In genomic region chr19:32675720-32676185, GRCh38 we compare ENCODE assay signal across 8 cellular contexts. TPM values are rescaled to one million over a fixed set of nuclear protein-coding genes. Genes with fewer than 3 reads are reported as not detected.
DNase-seq lines count a peak whose midpoint lies in the region; ATAC-seq and TF ChIP-seq lines count a peak whose summit lies in the region.

A gene with protein sequence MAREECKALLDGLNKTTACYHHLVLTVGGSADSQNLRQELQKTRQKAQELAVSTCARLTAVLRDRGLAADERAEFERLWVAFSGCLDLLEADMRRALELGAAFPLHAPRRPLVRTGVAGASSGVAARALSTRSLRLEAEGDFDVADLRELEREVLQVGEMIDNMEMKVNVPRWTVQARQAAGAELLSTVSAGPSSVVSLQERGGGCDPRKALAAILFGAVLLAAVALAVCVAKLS (plus strand): TSS chr19:32675848. CDS start chr19:32676264, 416 bp downstream.

- TF ChIP-seq CTCF in GM06990 (IDR thresholded peaks at IDR 0.05; ENCODE audit: insufficient read depth, low read length, poor library complexity, severe bottlenecking): no peak
- TF ChIP-seq CTCF in PC-9 (conservative IDR thresholded peaks at IDR 0.05): no peak
- TF ChIP-seq CTCF in fibroblast of mammary gland (conservative IDR thresholded peaks at IDR 0.05; ENCODE audit: control insufficient read depth, insufficient read depth, low read depth, low read length): no peak

- peak within 1 kb of the TSS; percentile 95 for H3K4me3 ChIP-seq in GM06990 (replicated peaks; ENCODE audit: low read depth, low read length)
- H3K4me3 ChIP-seq in PC-9: peak within 1 kb of the TSS; percentile 89
- H3K4me3 ChIP-seq in fibroblast of mammary gland (ENCODE audit: control insufficient read depth, low read depth, low read length): peak within 1 kb of the TSS; percentile 84
- peak within 1 kb of the TSS; percentile 97 for H3K4me3 ChIP-seq in naive thymus-derived CD4-positive, alpha-beta T cell (ENCODE audit: low read length)
- H3K4me3 ChIP-seq in stomach smooth muscle (ENCODE audit: low read length in 2 of 2): peak within 1 kb of the TSS; percentile 88

- H3K9me2 ChIP-seq in PC-9 (ENCODE audit: insufficient read depth): no peaks in the 10 kb centered on the region

- H3K27ac ChIP-seq in PC-9: peak within 1 kb of the TSS; percentile 45; the same call in 1 of the 2 replicates
- peak within 1 kb of the TSS; percentile 67 for H3K27ac ChIP-seq in naive thymus-derived CD4-positive, alpha-beta T cell (ENCODE audit: low read depth, low read length)
- H3K27ac ChIP-seq in stomach smooth muscle (ENCODE audit: low read length): peak within 1 kb of the TSS; percentile 53

- ATAC-seq in activated T-helper 17 cell treated with anti-CD3 and anti-CD28 coated beads, Interleukin-2, amount 50 U/mL, for 72 hours (replicated peaks): peak; percentile 63
- ATAC-seq in naive thymus-derived CD4-positive, alpha-beta T cell: peak; percentile 54
- no peak for ATAC-seq in GM18858 (IDR thresholded peaks at IDR 0.05; ENCODE audit: unreplicated experiment)

- peak within 1 kb of the TSS; percentile 80 for H3K4me3 Mint-ChIP-seq in activated T-helper 17 cell treated with anti-CD3 and anti-CD28 coated beads, Interleukin-2, amount 50 U/mL, for 72 hours
- H3K4me3 Mint-ChIP-seq in naive thymus-derived CD4-positive, alpha-beta T cell: peak within 1 kb of the TSS; percentile 87 to 96 (median 92)

- intact Hi-C loops in PC-9 (cut with micrococcal nuclease; ENCODE audit: unreplicated experiment): loop anchor here (1.0 kb wide), 1 partner anchor 17 kb away; no protein-coding TSS in a partner anchor
- intact Hi-C loops in naive thymus-derived CD4-positive, alpha-beta T cell (cut with micrococcal nuclease): loop anchor here (1.0 to 10.0 kb wide), 16 partner anchors 16 to 699 kb away; partner anchors contain the start of genes CEBPG (in 2 of the 2), DPY19L3 (in 2 of the 2), FAAP24 (in 2 of the 2) and NUDT19 (in 2 of the 2)

- peaks cover 4% of the 10 kb centered on the region; the same call in 1 of the 2 replicates for H3F3A ChIP-seq in PC-9 (ENCODE audit: insufficient read depth, low read depth)

- peak within 1 kb of the TSS; percentile 100 for H3K4me2 ChIP-seq in PC-9

- peaks cover 36% of the 10 kb centered on the region for H4K20me1 ChIP-seq in PC-9 (ENCODE audit: insufficient read depth)

- H3K27me3 ChIP-seq in GM06990 (replicated peaks; ENCODE audit: control insufficient read depth, insufficient read depth, low read length) (no peaks in the 10 kb centered on the region; the same call in 1 of the 2 replicates), PC-9 (ENCODE audit: insufficient read depth, low read depth) (no peaks in the 10 kb centered on the region), stomach smooth muscle (ENCODE audit: control insufficient read depth in 1 of 2, insufficient read depth in 2 of 2, low read length in 2 of 2) (peaks cover 8 to 15% of the 10 kb centered on the region in 2 donors)
- no peaks in the 10 kb centered on the region for H3K27me3 ChIP-seq in naive thymus-derived CD4-positive, alpha-beta T cell (ENCODE audit: control insufficient read depth in 2 of 2, insufficient read depth in 2 of 2, low read length in 2 of 2)

- peaks cover 6% of the 10 kb centered on the region for H3K36me3 Mint-ChIP-seq in activated T-helper 17 cell treated with anti-CD3 and anti-CD28 coated beads, Interleukin-2, amount 50 U/mL, for 72 hours (ENCODE audit: low read depth)
- peaks cover 0 to 2% (median 0%) of the 10 kb centered on the region in 5 donors for H3K36me3 Mint-ChIP-seq in naive thymus-derived CD4-positive, alpha-beta T cell

- no peaks in the 10 kb centered on the region for H3K9me3 Mint-ChIP-seq in activated T-helper 17 cell treated with anti-CD3 and anti-CD28 coated beads, Interleukin-2, amount 50 U/mL, for 72 hours
- no peaks in the 10 kb centered on the region for H3K9me3 Mint-ChIP-seq in naive thymus-derived CD4-positive, alpha-beta T cell

- peaks cover 39% of the 10 kb centered on the region for H3K79me2 ChIP-seq in PC-9 (ENCODE audit: low read depth)

- H3K9me3 ChIP-seq in PC-9 (ENCODE audit: insufficient read depth, low read depth) (no peaks in the 10 kb centered on the region), stomach smooth muscle (ENCODE audit: control insufficient read depth in 2 of 2, low read length in 2 of 2) (no peaks in the 10 kb centered on the region)
- H3K9me3 ChIP-seq in naive thymus-derived CD4-positive, alpha-beta T cell (ENCODE audit: control insufficient read depth in 2 of 3, low read length in 3 of 3): no peaks in the 10 kb centered on the region

- BruUV-seq in PC-9 (replicated peaks; lab: Mats Ljungman, UMichigan): TSS peak; percentile 44

- H3K4me1 ChIP-seq in PC-9 (replicated peaks; ENCODE audit: insufficient read depth) (peaks cover 10% of the 10 kb centered on the region; the same call in 1 of the 2 replicates), stomach smooth muscle (ENCODE audit: control insufficient read depth, insufficient read depth, low read length) (peaks cover 33% of the 10 kb centered on the region)
- peaks cover 10 to 14% of the 10 kb centered on the region in 2 donors for H3K4me1 ChIP-seq in naive thymus-derived CD4-positive, alpha-beta T cell (ENCODE audit: control insufficient read depth in 2 of 2, insufficient read depth in 2 of 2, low read length in 2 of 2)

- H3K4me1 Mint-ChIP-seq in activated T-helper 17 cell treated with anti-CD3 and anti-CD28 coated beads, Interleukin-2, amount 50 U/mL, for 72 hours: peaks cover 17% of the 10 kb centered on the region
- H3K4me1 Mint-ChIP-seq in naive thymus-derived CD4-positive, alpha-beta T cell: peaks cover 22 to 41% (median 33%) of the 10 kb centered on the region in 7 donors

- H2AFZ ChIP-seq in PC-9: peak within 1 kb of the TSS; percentile 95

- peaks cover 2% of the 10 kb centered on the region; the same call in 1 of the 2 replicates for H3K36me3 ChIP-seq in GM06990 (ENCODE audit: control insufficient read depth, insufficient read depth, low read length)
- no peaks in the 10 kb centered on the region for H3K36me3 ChIP-seq in PC-9 (ENCODE audit: low read depth)
- H3K36me3 ChIP-seq in naive thymus-derived CD4-positive, alpha-beta T cell (ENCODE audit: control insufficient read depth in 2 of 3, insufficient read depth in 3 of 3, low read length in 3 of 3): no peaks in the 10 kb centered on the region
- H3K36me3 ChIP-seq in stomach smooth muscle (ENCODE audit: control insufficient read depth in 2 of 2, insufficient read depth in 2 of 2, low read length in 2 of 2): no peaks in the 10 kb centered on the region

- DNase-seq in GM06990 (ENCODE audit: extremely low read depth, insufficient read length) (peak; percentile 61), HS-5 (ENCODE audit: low read depth) (peak; percentile 38), PC-9 (peak; percentile 51 to 83), fibroblast of mammary gland (ENCODE audit: low read depth) (peak; percentile 72)
- DNase-seq in naive thymus-derived CD4-positive, alpha-beta T cell: peak in 8 of 9 donors; percentile 47 to 69 (median 58)

- CTCF ChIA-PET in PC-9 (lab: Charles Lee): no interaction called here
- CTCF ChIA-PET in naive thymus-derived CD4-positive, alpha-beta T cell (lab: Charles Lee): interaction anchor here (1.2 kb wide), 1 partner anchor 16 kb away, joined by 4 read pairs; the partner anchor contains the start of gene NUDT19

- peaks cover 5% of the 10 kb centered on the region for H3K27me3 Mint-ChIP-seq in activated T-helper 17 cell treated with anti-CD3 and anti-CD28 coated beads, Interleukin-2, amount 50 U/mL, for 72 hours
- H3K27me3 Mint-ChIP-seq in naive thymus-derived CD4-positive, alpha-beta T cell: peaks cover 6 to 41% (median 8%) of the 10 kb centered on the region in 5 donors

- H3K27ac Mint-ChIP-seq in activated T-helper 17 cell treated with anti-CD3 and anti-CD28 coated beads, Interleukin-2, amount 50 U/mL, for 72 hours: peak within 1 kb of the TSS; percentile 78
- H3K27ac Mint-ChIP-seq in naive thymus-derived CD4-positive, alpha-beta T cell: peak within 1 kb of the TSS in 8 of 9 donors; percentile 57 to 86 (median 82)

- POLR2A ChIA-PET in PC-9 (lab: Charles Lee; ENCODE audit: unreplicated experiment): interaction anchor here (0.6 to 0.7 kb wide), 2 partner anchors 16 to 111 kb away, joined by 6 read pairs; partner anchors contain the start of gene NUDT19
- POLR2A ChIA-PET in naive thymus-derived CD4-positive, alpha-beta T cell (lab: Charles Lee): interaction anchor here (0.5 to 2.2 kb wide), 10 partner anchors 8 to 501 kb away, joined by 3 to 15 read pairs (median 4); partner anchors contain the start of genes DPY19L3 and NUDT19

- H3K9ac ChIP-seq in stomach smooth muscle (ENCODE audit: low read length in 2 of 2): peak within 1 kb of the TSS; percentile 66 to 74

RNA-seq across cellular contexts. Expression of the gene that starts here (rescaled TPM):
- total RNA-seq in PC-9 (2021): 0.85 and 1.1 TPM in 2 replicates
- total RNA-seq in activated T-helper 17 cell treated with anti-CD3 and anti-CD28 coated beads, Interleukin-2, amount 50 U/mL, for 72 hours: under 1 TPM; 0.48 to 0.93 TPM
- under 1 TPM; 0.13 to 0.30 (median 0.24) TPM for total RNA-seq in naive thymus-derived CD4-positive, alpha-beta T cell
- not detected for polyA plus RNA-seq in naive thymus-derived CD4-positive, alpha-beta T cell

Comparison
In these comparisons a context has a peak if more than half of its experiments do, and no peak if none do; other contexts are left out.
1. Peak in ATAC-seq in activated T-helper 17 cell treated with anti-CD3 and anti-CD28 coated beads, Interleukin-2, amount 50 U/mL, for 72 hours; RNA of the gene not detected or under 1 TPM.
2. Peak in DNase-seq, ATAC-seq, H3K4me3 ChIP-seq and H3K27ac ChIP-seq in naive thymus-derived CD4-positive, alpha-beta T cell; RNA of the gene not detected or under 1 TPM.